In genomic region chr6:106114492-106114891, GRCh38 we compare ENCODE assay signal across 10 cellular contexts. TPM values are rescaled to one million over a fixed set of nuclear protein-coding genes. Genes with fewer than 3 reads are reported as not detected.
DNase-seq lines count a peak whose midpoint lies in the region; ATAC-seq and TF ChIP-seq lines count a peak whose summit lies in the region.
"Had no signal": no experiment of that assay in that cellular context is flagged by ENCODE, and none has a peak within 500 bp of the region (broad histone marks: within the 10 kb centered on the region; RNA-seq: fewer than 3 reads in every experiment).

No MANE protein-coding gene starts in this region.

- H3K27ac Mint-ChIP-seq in immature natural killer cell: peak overlapping the region; percentile 63 to 93 (median 76)

- no peaks in the 10 kb centered on the region for H3K36me3 ChIP-seq in thyroid gland

- ATAC-seq in GM18511 (IDR thresholded peaks at IDR 0.05; ENCODE audit: unreplicated experiment): peak; percentile 86
- peak; percentile 77 for ATAC-seq in GM21786 (IDR thresholded peaks at IDR 0.05; ENCODE audit: unreplicated experiment)

- no peaks in the 10 kb centered on the region for H3K9me3 Mint-ChIP-seq in immature natural killer cell

- H3K36me3 Mint-ChIP-seq in immature natural killer cell: peaks cover 3 to 7% (median 5%) of the 10 kb centered on the region in 3 donors

- intact Hi-C loops in thyroid gland (cut with DNase I): no loop called here

- TF ChIP-seq POLR2A in thyroid gland (IDR thresholded peaks at IDR 0.05): no peak

- TF ChIP-seq CTCF in thyroid gland (IDR thresholded peaks at IDR 0.05): no peak

- no peak overlapping the region for H3K4me3 ChIP-seq in thyroid gland (replicated peaks in 1 of 3)

- no peak overlapping the region for H3K27ac ChIP-seq in thyroid gland
- H3K27ac ChIP-seq: epithelial cell of prostate, parathyroid adenoma had no signal

- peak overlapping the region; percentile 5 to 83 (median 46) for H3K4me3 Mint-ChIP-seq in immature natural killer cell

- peaks cover 12 to 50% of the 10 kb centered on the region in 2 donors for H3K4me1 ChIP-seq in thyroid gland
- H3K4me1 ChIP-seq: parathyroid adenoma had no signal

- peaks cover 95 to 96% of the 10 kb centered on the region in 2 donors for H3K4me1 Mint-ChIP-seq in immature natural killer cell

- DNase-seq in NCI-H2227 (lab: John Stamatoyannopoulos, UW; ENCODE audit: unreplicated experiment) (peak; percentile 42), immature natural killer cell (peak in 1 of 3 donors; percentile 49), NCI-H446 treated with DMSO at 0.1 percent for 48 hours (lab: John Stamatoyannopoulos, UW) (no peak), thyroid gland (no peak), H4 (ENCODE audit: low spot score) (no peak), DMS 273 treated with DMSO at 0.1 percent for 48 hours (lab: John Stamatoyannopoulos, UW) (no peak)

- peaks cover 4 to 11% (median 7%) of the 10 kb centered on the region in 3 donors for H3K27me3 Mint-ChIP-seq in immature natural killer cell (ENCODE audit: low read depth in 3 of 3)

- WGBS in thyroid gland, 2 donors: 89 to 90% methylated on average over 9 of the region's 9 CpGs

- H3K9me3 ChIP-seq in thyroid gland: no peaks in the 10 kb centered on the region

- H3K27me3 ChIP-seq in thyroid gland: no peaks in the 10 kb centered on the region

RNA-seq across cellular contexts. Expression of gene PRDM1, which starts 28.4 kb away (rescaled TPM):
- polyA plus RNA-seq in immature natural killer cell: 10 to 100 TPM; 25.3 to 77.0 (median 33.0) TPM
- total RNA-seq in thyroid gland: 1 to 10 TPM; 5.6 to 7.6 (median 7.0) TPM
- 0.37 and 1.7 TPM in 2 replicates for total RNA-seq in H4 (2014; rRNA removed; shearing (Covaris generic))
